ENCODE assay signal across 29 cellular contexts in the genomic region with DNA sequence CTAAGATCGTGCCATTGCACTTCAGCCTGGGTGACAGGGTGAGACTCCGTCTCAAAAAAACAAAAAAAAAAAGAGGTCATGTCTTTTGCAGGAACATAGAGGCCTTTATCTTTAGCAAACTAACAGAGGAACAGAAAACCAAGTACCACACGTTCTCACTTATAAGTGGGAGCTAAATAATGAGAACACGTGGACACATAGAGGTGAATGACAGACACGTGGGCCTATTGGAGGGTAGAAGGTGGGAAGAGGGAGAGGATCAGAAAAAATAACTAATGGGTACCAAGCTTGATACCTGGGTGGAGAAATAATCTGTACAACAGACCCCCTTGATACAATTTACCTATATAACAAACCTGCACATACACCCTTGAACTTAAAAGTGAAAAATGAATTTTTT.
"Had no signal": no experiment of that assay in that cellular context is flagged by ENCODE, and none has a peak within 500 bp of the region (broad histone marks: within the 10 kb centered on the region; RNA-seq: fewer than 3 reads in every experiment).

No MANE protein-coding gene starts in this region.

- H3K4me3 Mint-ChIP-seq: stimulated activated effector memory CD8-positive, alpha-beta T cell treated with anti-CD3 and anti-CD28 coated beads, Interleukin-12 subunit alpha, Interleukin-12 subunit beta, amount 100 ng/mL, for 72 hours; stimulated activated memory B cell treated with anti-CD40 and anti-IgM and Interleukin-4, amounts not matched to agents 10 μg/mL and 1 μg/mL and 100 μg/mL, for 72 hours; stimulated activated naive B cell treated with anti-CD40 and anti-IgM and Interleukin-4, amounts not matched to agents 10 μg/mL and 1 μg/mL and 100 μg/mL, for 72 hours; stimulated activated naive CD8-positive, alpha-beta T cell treated with anti-CD3 and anti-CD28 coated beads, Interleukin-15, amount 100 ng/mL, for 72 hours; stimulated activated naive CD8-positive, alpha-beta T cell treated with anti-CD3 and anti-CD28 coated beads, Interleukin-15, Interleukin-2, amounts not matched to agents 100 ng/mL and 50 ng/mL, for 24 hours; type B pancreatic cell had no signal

- H3K36me3 ChIP-seq: stomach, suprapubic skin, thoracic aorta, thyroid gland, tibial artery, tibial nerve, transverse colon, upper lobe of left lung, upper lobe of right lung, uterus, vagina had no signal

- H3K4me3 ChIP-seq: stomach, suprapubic skin, testis, thoracic aorta, thyroid gland, tibial artery, tibial nerve, transverse colon, upper lobe of left lung, upper lobe of right lung, uterus, vagina had no signal

- H3K4me1 ChIP-seq: stomach, suprapubic skin, testis, thyroid gland, tibial artery, tibial nerve, transverse colon, upper lobe of left lung, upper lobe of right lung, uterus, vagina had no signal

- ATAC-seq: stimulated activated effector memory CD8-positive, alpha-beta T cell treated with anti-CD3 and anti-CD28 coated beads, Interleukin-12 subunit alpha, Interleukin-12 subunit beta, amount 100 ng/mL, for 72 hours; stimulated activated naive B cell treated with anti-CD40 and anti-IgM and Interleukin-4, amounts not matched to agents 10 μg/mL and 1 μg/mL and 100 μg/mL, for 72 hours; stimulated activated naive CD8-positive, alpha-beta T cell treated with anti-CD3 and anti-CD28 coated beads, Interleukin-15, amount 100 ng/mL, for 72 hours; stimulated activated naive CD8-positive, alpha-beta T cell treated with anti-CD3 and anti-CD28 coated beads, Interleukin-15, Interleukin-2, amounts not matched to agents 100 U/mL and 50 U/mL, for 24 hours; upper lobe of right lung had no signal

- FAIRE-seq: urothelium cell line had no signal

- H3K27ac Mint-ChIP-seq: stimulated activated effector memory CD8-positive, alpha-beta T cell treated with anti-CD3 and anti-CD28 coated beads, Interleukin-12 subunit alpha, Interleukin-12 subunit beta, amount 100 ng/mL, for 72 hours; stimulated activated memory B cell treated with anti-CD40 and anti-IgM and Interleukin-4, amounts not matched to agents 10 μg/mL and 1 μg/mL and 100 μg/mL, for 72 hours; stimulated activated naive B cell treated with anti-CD40 and anti-IgM and Interleukin-4, amounts not matched to agents 10 μg/mL and 1 μg/mL and 100 μg/mL, for 72 hours; stimulated activated naive CD8-positive, alpha-beta T cell treated with anti-CD3 and anti-CD28 coated beads, Interleukin-15, amount 100 ng/mL, for 72 hours; stimulated activated naive CD8-positive, alpha-beta T cell treated with anti-CD3 and anti-CD28 coated beads, Interleukin-15, Interleukin-2, amounts not matched to agents 100 ng/mL and 50 ng/mL, for 24 hours; type B pancreatic cell had no signal

- DNase-seq: stimulated activated CD4-positive, alpha-beta T cell treated with anti-CD3 and anti-CD28 coated beads, Interleukin-2, amount 100 ng/mL, for 48 hours; stimulated activated CD4-positive, alpha-beta T cell treated with anti-CD3 and anti-CD28 coated beads, Interleukin-4, amount 100 ng/mL, for 1 hour; stimulated activated CD4-positive, alpha-beta T cell treated with anti-CD3 and anti-CD28 coated beads, Interleukin-4, amount 100 ng/mL, for 24 hours; stimulated activated CD4-positive, alpha-beta T cell treated with anti-CD3 and anti-CD28 coated beads, Interleukin-4, amount 100 ng/mL, for 4 hours; stimulated activated CD8-positive, alpha-beta memory T cell treated with anti-CD3 and anti-CD28 coated beads, Interleukin-4, amount 100 ng/mL, for 48 hours; stimulated activated naive B cell treated with anti-CD40 and anti-IgM and Interleukin-4, amounts not matched to agents 10 μg/mL and 1 μg/mL and 100 μg/mL, for 72 hours; stimulated activated naive CD4-positive, alpha-beta T cell; stimulated activated naive CD4-positive, alpha-beta T cell treated with Interleukin-2 at 50 U/mL for 16 hours; stimulated activated naive CD8-positive, alpha-beta T cell treated with anti-CD3 and anti-CD28 coated beads, Interleukin-15, amount 100 ng/mL, for 72 hours; stimulated activated naive CD8-positive, alpha-beta T cell treated with anti-CD3 and anti-CD28 coated beads, Interleukin-15, Interleukin-2, amounts not matched to agents 100 U/mL and 50 U/mL, for 24 hours; stomach; substantia nigra; testis; thyroid gland; tibial artery; transverse colon; trophoblast cell; upper lobe of left lung; upper lobe of right lung; uterus had no signal

- H3K9me3 ChIP-seq: testis, thoracic aorta, thyroid gland, transverse colon, upper lobe of left lung, upper lobe of right lung, uterus, vagina had no signal

- H3K27ac ChIP-seq: stomach, suprapubic skin, testis, thoracic aorta, thyroid gland, tibial artery, tibial nerve, transverse colon, upper lobe of left lung, upper lobe of right lung, uterus, vagina had no signal

- H3K36me3 Mint-ChIP-seq: stimulated activated effector memory CD8-positive, alpha-beta T cell treated with anti-CD3 and anti-CD28 coated beads, Interleukin-12 subunit alpha, Interleukin-12 subunit beta, amount 100 ng/mL, for 72 hours; stimulated activated memory B cell treated with anti-CD40 and anti-IgM and Interleukin-4, amounts not matched to agents 10 μg/mL and 1 μg/mL and 100 μg/mL, for 72 hours; stimulated activated naive B cell treated with anti-CD40 and anti-IgM and Interleukin-4, amounts not matched to agents 10 μg/mL and 1 μg/mL and 100 μg/mL, for 72 hours had no signal

- H3K27me3 ChIP-seq: stomach, suprapubic skin, testis, thyroid gland, tibial artery, tibial nerve, transverse colon, upper lobe of left lung, upper lobe of right lung, uterus, vagina had no signal

- H3K27me3 Mint-ChIP-seq: stimulated activated memory B cell treated with anti-CD40 and anti-IgM and Interleukin-4, amounts not matched to agents 10 μg/mL and 1 μg/mL and 100 μg/mL, for 72 hours; stimulated activated naive B cell treated with anti-CD40 and anti-IgM and Interleukin-4, amounts not matched to agents 10 μg/mL and 1 μg/mL and 100 μg/mL, for 72 hours; stimulated activated naive CD8-positive, alpha-beta T cell treated with anti-CD3 and anti-CD28 coated beads, Interleukin-15, amount 100 ng/mL, for 72 hours; stimulated activated naive CD8-positive, alpha-beta T cell treated with anti-CD3 and anti-CD28 coated beads, Interleukin-15, Interleukin-2, amounts not matched to agents 100 ng/mL and 50 ng/mL, for 24 hours; type B pancreatic cell had no signal

- H3K4me1 Mint-ChIP-seq: stimulated activated effector memory CD8-positive, alpha-beta T cell treated with anti-CD3 and anti-CD28 coated beads, Interleukin-12 subunit alpha, Interleukin-12 subunit beta, amount 100 ng/mL, for 72 hours; stimulated activated memory B cell treated with anti-CD40 and anti-IgM and Interleukin-4, amounts not matched to agents 10 μg/mL and 1 μg/mL and 100 μg/mL, for 72 hours; stimulated activated naive B cell treated with anti-CD40 and anti-IgM and Interleukin-4, amounts not matched to agents 10 μg/mL and 1 μg/mL and 100 μg/mL, for 72 hours; stimulated activated naive CD8-positive, alpha-beta T cell treated with anti-CD3 and anti-CD28 coated beads, Interleukin-15, amount 100 ng/mL, for 72 hours had no signal
